1 cellular context compared by ENCODE assay signal in genomic region chr14:28767851-28768548, GRCh38.
TF ChIP-seq lines count a peak whose summit lies in the region.

No MANE protein-coding gene starts in this region.

TF ChIP-seq in HEK293, 187 proteins besides CTCF, POLR2A, EP300 and RAD21 (continued from another document and continues in another):
- TF ChIP-seq ZNF610 (tag by site-specific recombination; IDR thresholded peaks at IDR 0.05; ENCODE audit: borderline replicate concordance) = no peak
- TF ChIP-seq ZXDB (tag by site-specific recombination; IDR thresholded peaks at IDR 0.05) = peak; percentile 92
- TF ChIP-seq ZNF366 (tag by site-specific recombination; conservative IDR thresholded peaks at IDR 0.05) = 0 out of 2 replicates have a peak, but pooled peaks have one; percentile 11
- peak; percentile 94 for TF ChIP-seq ZBTB20 (tag by site-specific recombination; IDR thresholded peaks at IDR 0.05)
- TF ChIP-seq ZNF791 (tag by site-specific recombination; IDR thresholded peaks at IDR 0.05) = no peak
- TF ChIP-seq ZIC2 (tag by site-specific recombination; IDR thresholded peaks at IDR 0.05) = no peak
- no peak for TF ChIP-seq ZNF350 (tag by site-specific recombination; IDR thresholded peaks at IDR 0.05)
- peak; percentile 63; the same call in 1 of the 2 replicates for TF ChIP-seq ZNF121 (tag by site-specific recombination; IDR thresholded peaks at IDR 0.05)
- no peak for TF ChIP-seq ZNF184 (tag by site-specific recombination; IDR thresholded peaks at IDR 0.05)
- TF ChIP-seq ZNF274 (IDR thresholded peaks at IDR 0.05; ENCODE audit: low read length) = no peak
- no peak for TF ChIP-seq ZNF274 (tag by site-specific recombination; IDR thresholded peaks at IDR 0.05; ENCODE audit: borderline replicate concordance)
- TF ChIP-seq BCL11A (tag by site-specific recombination; IDR thresholded peaks at IDR 0.05; ENCODE audit: low read depth) = no peak
- TF ChIP-seq ZNF280C (tag by site-specific recombination; IDR thresholded peaks at IDR 0.05) = no peak
- no peak for TF ChIP-seq ZNF433 (tag by site-specific recombination; IDR thresholded peaks at IDR 0.05; ENCODE audit: low read depth)
- no peak for TF ChIP-seq ZBTB49 (tag by site-specific recombination; IDR thresholded peaks at IDR 0.05; ENCODE audit: low read depth)
- TF ChIP-seq PATZ1 (tag by site-specific recombination; IDR thresholded peaks at IDR 0.05) = peak; percentile 83
- no peak for TF ChIP-seq ZNF514 (tag by site-specific recombination; IDR thresholded peaks at IDR 0.05)
- TF ChIP-seq OVOL3 (tag by site-specific recombination; IDR thresholded peaks at IDR 0.05) = no peak
- TF ChIP-seq ZNF280D (tag by site-specific recombination; IDR thresholded peaks at IDR 0.05) = no peak
- peak; percentile 73 for TF ChIP-seq ZBTB10 (tag by site-specific recombination; IDR thresholded peaks at IDR 0.05)
- TF ChIP-seq ZNF311 (tag by site-specific recombination; IDR thresholded peaks at IDR 0.05; ENCODE audit: borderline replicate concordance) = no peak
- TF ChIP-seq ZBTB44 (tag by site-specific recombination; IDR thresholded peaks at IDR 0.05) = no peak
- no peak for TF ChIP-seq ZNF302 (tag by site-specific recombination; IDR thresholded peaks at IDR 0.05; ENCODE audit: low read depth)
- no peak for TF ChIP-seq ZNF362 (tag by site-specific recombination; IDR thresholded peaks at IDR 0.05)
- TF ChIP-seq BCL6B (tag by site-specific recombination; IDR thresholded peaks at IDR 0.05) = no peak
- peak; percentile 79; the same call in 1 of the 2 replicates for TF ChIP-seq ZNF837 (tag by site-specific recombination; IDR thresholded peaks at IDR 0.05)
- no peak for TF ChIP-seq FEZF1 (tag by site-specific recombination; IDR thresholded peaks at IDR 0.05)
- TF ChIP-seq ZNF132 (tag by site-specific recombination; IDR thresholded peaks at IDR 0.05; ENCODE audit: borderline replicate concordance) = no peak
- TF ChIP-seq ZNF692 (tag by site-specific recombination; IDR thresholded peaks at IDR 0.05) = peak; percentile 90
- no peak for TF ChIP-seq ZNF623 (tag by site-specific recombination; IDR thresholded peaks at IDR 0.05)
- peak; percentile 94; the same call in 1 of the 2 replicates for TF ChIP-seq ZSCAN5A (tag by site-specific recombination; IDR thresholded peaks at IDR 0.05)
- TF ChIP-seq ZNF16 (tag by site-specific recombination; IDR thresholded peaks at IDR 0.05; ENCODE audit: low read depth) = no peak
- TF ChIP-seq ZNF394 (tag by site-specific recombination; IDR thresholded peaks at IDR 0.05; ENCODE audit: borderline replicate concordance) = peak; percentile 66; the same call in 1 of the 2 replicates
- TF ChIP-seq ZEB2 (tag by site-specific recombination; IDR thresholded peaks at IDR 0.05) = peak; percentile 96
- no peak for TF ChIP-seq ZNF292 (tag by site-specific recombination; IDR thresholded peaks at IDR 0.05; ENCODE audit: borderline replicate concordance, low read depth)
- peak; percentile 97 for TF ChIP-seq ZFP37 (tag by site-specific recombination; IDR thresholded peaks at IDR 0.05)
- TF ChIP-seq ZNF174 (tag by site-specific recombination; IDR thresholded peaks at IDR 0.05) = no peak
- no peak for TF ChIP-seq ZNF830 (tag by site-specific recombination; IDR thresholded peaks at IDR 0.05; ENCODE audit: low read depth)
- no peak for TF ChIP-seq ZNF146 (tag by site-specific recombination; IDR thresholded peaks at IDR 0.05)
